ENCODE assay signal across 8 cellular contexts in genomic region chr5:157718529-157718928, GRCh38. TPM values are rescaled to one million over a fixed set of nuclear protein-coding genes. Genes with fewer than 3 reads are reported as not detected.
A peak's percentile ranks its signal among the peaks of the same experiment; 100 is the strongest.
DNase-seq lines count a peak whose midpoint lies in the region; ATAC-seq and TF ChIP-seq lines count a peak whose summit lies in the region.

No MANE protein-coding gene starts in this region.

- H3K4me3 Mint-ChIP-seq in activated CD8-positive, alpha-beta memory T cell treated with anti-CD3 and anti-CD28 coated beads, Interleukin-2, amount 10 ng/mL, durations not matched to agents 7 days and 5 days: no peak overlapping the region
- no peak overlapping the region for H3K4me3 Mint-ChIP-seq in chondrocyte (ENCODE audit: unreplicated experiment)

- H3K4me3 ChIP-seq in PC-9 (no peak overlapping the region), thoracic aorta (no peak overlapping the region)

- H3K27ac Mint-ChIP-seq in activated CD8-positive, alpha-beta memory T cell treated with anti-CD3 and anti-CD28 coated beads, Interleukin-2, amount 10 ng/mL, durations not matched to agents 7 days and 5 days: peak overlapping the region; percentile 75
- peak overlapping the region; percentile 60 for H3K27ac Mint-ChIP-seq in chondrocyte (ENCODE audit: unreplicated experiment)

- peaks cover 6% of the 10 kb centered on the region; the same call in 1 of the 2 replicates for H3K4me1 ChIP-seq in PC-9 (replicated peaks; ENCODE audit: insufficient read depth)
- peaks cover 3 to 11% of the 10 kb centered on the region in 2 donors for H3K4me1 ChIP-seq in thoracic aorta (ENCODE audit: control insufficient read depth in 1 of 2, low read depth in 2 of 2)

- no peaks in the 10 kb centered on the region for H3F3A ChIP-seq in PC-9 (ENCODE audit: insufficient read depth, low read depth)

- H3K27me3 ChIP-seq in PC-9 (ENCODE audit: insufficient read depth, low read depth) (no peaks in the 10 kb centered on the region), thoracic aorta (replicated peaks; ENCODE audit: insufficient read depth) (no peaks in the 10 kb centered on the region)

- no peak overlapping the region for H2AFZ ChIP-seq in PC-9

- CTCF ChIA-PET in activated CD8-positive, alpha-beta memory T cell treated with anti-CD3 and anti-CD28 coated beads, Interleukin-2, amount 10 ng/mL, durations not matched to agents 7 days and 5 days (lab: Charles Lee): interaction anchor here (0.6 to 4.8 kb wide), 41 partner anchors 9 to 394 kb away, joined by 3 to 45 read pairs (median 5); partner anchors contain the start of genes LSM11, SOX30 and THG1L
- CTCF ChIA-PET in HEK293T (lab: Yijun Ruan, JAX): interaction anchor here (0.6 to 1.9 kb wide), 15 partner anchors 10 to 406 kb away, joined by 3 to 7 read pairs (median 3); partner anchors contain the start of gene LSM11
- CTCF ChIA-PET in PC-9 (lab: Charles Lee): interaction anchor here (0.6 to 1.5 kb wide), 6 partner anchors 19 to 390 kb away, joined by 4 to 17 read pairs (median 5); partner anchors contain the start of gene LSM11

- no peak for DNase-seq in activated CD8-positive, alpha-beta memory T cell treated with anti-CD3 and anti-CD28 coated beads, Interleukin-2, amount 10 ng/mL, durations not matched to agents 7 days and 5 days
- no peak for DNase-seq in activated CD8-positive, alpha-beta memory T cell treated with anti-CD3 and anti-CD28 coated beads for 24 hours
- DNase-seq in HEK293T (ENCODE audit: extremely low spot score) (peak; percentile 31), PC-9 (peak in 1 of 2 experiments; percentile 11), chondrocyte (ENCODE audit: low spot score) (no peak), left lobe of liver (ENCODE audit: low spot score) (no peak), thoracic aorta (ENCODE audit: low spot score) (no peak)

- no peaks in the 10 kb centered on the region for H3K9me3 Mint-ChIP-seq in activated CD8-positive, alpha-beta memory T cell treated with anti-CD3 and anti-CD28 coated beads, Interleukin-2, amount 10 ng/mL, durations not matched to agents 7 days and 5 days (ENCODE audit: low read depth)
- H3K9me3 Mint-ChIP-seq in chondrocyte (ENCODE audit: low read depth): peaks cover 8% of the 10 kb centered on the region

- no peaks in the 10 kb centered on the region for H3K79me2 ChIP-seq in PC-9 (ENCODE audit: low read depth)

- no peak overlapping the region for H3K27ac ChIP-seq in PC-9
- no peak overlapping the region for H3K27ac ChIP-seq in thoracic aorta

- H3K27me3 Mint-ChIP-seq in activated CD8-positive, alpha-beta memory T cell treated with anti-CD3 and anti-CD28 coated beads, Interleukin-2, amount 10 ng/mL, durations not matched to agents 7 days and 5 days: no peaks in the 10 kb centered on the region
- no peaks in the 10 kb centered on the region for H3K27me3 Mint-ChIP-seq in chondrocyte (ENCODE audit: low read depth)

- intact Hi-C loops in PC-9 (cut with micrococcal nuclease; ENCODE audit: unreplicated experiment): loop anchor here (1.0 to 10.0 kb wide), 9 partner anchors 49 to 390 kb away; partner anchors contain the start of genes ADAM19 and SOX30

- no peaks in the 10 kb centered on the region for H4K20me1 ChIP-seq in PC-9 (ENCODE audit: insufficient read depth)

- no peaks in the 10 kb centered on the region for H3K9me2 ChIP-seq in PC-9 (ENCODE audit: insufficient read depth)

- H3K4me2 ChIP-seq in PC-9: no peak overlapping the region

- TF ChIP-seq CTCF in PC-9 (conservative IDR thresholded peaks at IDR 0.05): peak; percentile 75
- peak; percentile 88 for TF ChIP-seq CTCF in chondrocyte (IDR thresholded peaks at IDR 0.05)
- TF ChIP-seq CTCF in thoracic aorta (IDR thresholded peaks at IDR 0.05): peak; percentile 59

- peaks cover 33% of the 10 kb centered on the region for H3K4me1 Mint-ChIP-seq in activated CD8-positive, alpha-beta memory T cell treated with anti-CD3 and anti-CD28 coated beads, Interleukin-2, amount 10 ng/mL, durations not matched to agents 7 days and 5 days
- peaks cover 21% of the 10 kb centered on the region for H3K4me1 Mint-ChIP-seq in chondrocyte (ENCODE audit: low read depth)

- H3K36me3 Mint-ChIP-seq in activated CD8-positive, alpha-beta memory T cell treated with anti-CD3 and anti-CD28 coated beads, Interleukin-2, amount 10 ng/mL, durations not matched to agents 7 days and 5 days: peaks cover 7% of the 10 kb centered on the region
- H3K36me3 Mint-ChIP-seq in chondrocyte (ENCODE audit: low read depth): no peaks in the 10 kb centered on the region

- H3K36me3 ChIP-seq in PC-9 (ENCODE audit: low read depth) (no peaks in the 10 kb centered on the region), thoracic aorta (no peaks in the 10 kb centered on the region)

- ATAC-seq in activated CD8-positive, alpha-beta memory T cell treated with anti-CD3 and anti-CD28 coated beads, Interleukin-2, amount 10 ng/mL, durations not matched to agents 7 days and 5 days: peak; percentile 96
- ATAC-seq in left lobe of liver (peak; percentile 96), thoracic aorta (ENCODE audit: insufficient number of reproducible peaks, low FRiP score, low read depth) (peak; percentile 68), HG02642 (IDR thresholded peaks at IDR 0.05; ENCODE audit: poor library complexity, unreplicated experiment) (no peak)

- POLR2A ChIA-PET in HEK293T (lab: Yijun Ruan, JAX) (interaction anchor here (0.9 to 1.0 kb wide), 2 partner anchors 13 to 25 kb away, joined by 3 to 6 read pairs; partner anchors contain the start of gene THG1L), PC-9 (lab: Charles Lee; ENCODE audit: unreplicated experiment) (no interaction called here)

- H3K9me3 ChIP-seq in PC-9 (ENCODE audit: insufficient read depth, low read depth) (no peaks in the 10 kb centered on the region), thoracic aorta (no peaks in the 10 kb centered on the region)

- no TSS peak for BruUV-seq in PC-9 (replicated peaks; lab: Mats Ljungman, UMichigan)

TF ChIP-seq in HEK293T, 16 proteins besides CTCF, POLR2A, EP300 and RAD21:
- no peak for TF ChIP-seq ZNF384 (IDR thresholded peaks at IDR 0.05)
- TF ChIP-seq TARDBP (IDR thresholded peaks at IDR 0.05): no peak
- no peak for TF ChIP-seq CTBP1 (IDR thresholded peaks at IDR 0.05; ENCODE audit: borderline replicate concordance)
- TF ChIP-seq FOXM1 (IDR thresholded peaks at IDR 0.05; ENCODE audit: borderline replicate concordance): no peak
- TF ChIP-seq LEF1 (IDR thresholded peaks at IDR 0.05; ENCODE audit: borderline replicate concordance): no peak
- TF ChIP-seq BHLHE40 (IDR thresholded peaks at IDR 0.05; ENCODE audit: borderline replicate concordance): no peak
- no peak for TF ChIP-seq SUZ12 (IDR thresholded peaks at IDR 0.05)
- TF ChIP-seq FOXA1 (IDR thresholded peaks at IDR 0.05): no peak
- TF ChIP-seq ARNT (IDR thresholded peaks at IDR 0.05): no peak

RNA-seq across cellular contexts. Expression of gene THG1L, which starts 12.7 kb away (rescaled TPM):
- total RNA-seq in activated CD8-positive, alpha-beta memory T cell treated with anti-CD3 and anti-CD28 coated beads, Interleukin-2, amount 10 ng/mL, durations not matched to agents 7 days and 5 days: 10 to 100 TPM; 12.9 to 16.3 TPM
- total RNA-seq in PC-9 (2021) (20.9 and 25.3 TPM in 2 replicates), chondrocyte (7.0 to 10.1 TPM (median 9.2 TPM) in 3 replicates), left lobe of liver (4.1 TPM), thoracic aorta (1 to 10 TPM; 7.5 to 9.5 TPM)

RNA-seq across cellular contexts. Expression of gene LSM11, which starts 25.0 kb away (rescaled TPM):
- total RNA-seq in activated CD8-positive, alpha-beta memory T cell treated with anti-CD3 and anti-CD28 coated beads, Interleukin-2, amount 10 ng/mL, durations not matched to agents 7 days and 5 days: 1 to 10 TPM; 5.5 to 7.2 TPM
- total RNA-seq in PC-9 (2021): 1.9 and 2.1 TPM in 2 replicates
- total RNA-seq in chondrocyte: 9.9 to 10.6 TPM (median 10.0 TPM) in 3 replicates
- total RNA-seq in left lobe of liver: 0.86 TPM
- total RNA-seq in thoracic aorta: 1 to 10 TPM; 5.3 to 6.8 TPM

RNA-seq across cellular contexts. Expression of gene C5orf52, which starts 47.2 kb away (rescaled TPM):
- not detected for total RNA-seq in activated CD8-positive, alpha-beta memory T cell treated with anti-CD3 and anti-CD28 coated beads, Interleukin-2, amount 10 ng/mL, durations not matched to agents 7 days and 5 days
- not detected in 2 replicates for total RNA-seq in PC-9 (2021)
- not detected in 3 replicates for total RNA-seq in chondrocyte
- total RNA-seq in left lobe of liver: not detected
- total RNA-seq in thoracic aorta: not detected
